ENCODE assay signal across 14 cellular contexts in the genomic region with DNA sequence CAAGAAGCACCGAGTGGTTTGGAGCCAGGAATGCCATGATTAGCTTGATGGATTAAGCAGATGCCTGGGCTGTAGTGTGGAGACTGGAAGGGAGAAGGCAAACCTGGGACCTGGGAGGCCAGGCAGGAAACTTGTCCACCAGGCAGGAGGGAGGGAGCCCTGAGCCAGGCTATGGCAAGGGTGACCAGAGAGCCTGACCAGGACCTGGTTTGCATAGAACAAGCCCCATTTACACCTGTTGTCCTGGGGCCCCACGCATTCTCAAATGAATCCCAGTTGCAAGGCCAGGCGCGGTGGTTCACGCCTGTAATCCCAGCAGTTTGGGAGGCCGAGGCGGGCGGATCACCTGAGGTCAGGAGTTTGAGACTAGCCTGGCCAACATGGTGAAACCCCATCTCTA. TPM values are rescaled to one million over a fixed set of nuclear protein-coding genes. Genes with fewer than 3 reads are reported as not detected.
DNase-seq lines count a peak whose midpoint lies in the region; ATAC-seq and TF ChIP-seq lines count a peak whose summit lies in the region.
"Had no signal": no experiment of that assay in that cellular context is flagged by ENCODE, and none has a peak within 500 bp of the region (broad histone marks: within the 10 kb centered on the region; RNA-seq: fewer than 3 reads in every experiment).

No MANE protein-coding gene starts in this region.

- no peak for TF ChIP-seq POLR2A in sigmoid colon (IDR thresholded peaks at IDR 0.05)

- peaks cover 3% of the 10 kb centered on the region for H3K4me1 Mint-ChIP-seq in chondrocyte (ENCODE audit: low read depth)
- H3K4me1 Mint-ChIP-seq: B cell had no signal

- H3K27me3 Mint-ChIP-seq in chondrocyte (ENCODE audit: low read depth) = no peaks in the 10 kb centered on the region
- H3K27me3 Mint-ChIP-seq: B cell; CD4-positive, alpha-beta T cell had no signal

- H3K27me3 ChIP-seq in sigmoid colon = no peaks in the 10 kb centered on the region
- H3K27me3 ChIP-seq: BLaER1 treated with 17β-estradiol and CSF1 and Interleukin-3, amounts not matched to agents 10 nM and 100 nM had no signal

- H3K36me3 Mint-ChIP-seq in chondrocyte (ENCODE audit: low read depth) = no peaks in the 10 kb centered on the region
- H3K36me3 Mint-ChIP-seq: CD8-positive, alpha-beta T cell had no signal

- ATAC-seq in GM21526 (IDR thresholded peaks at IDR 0.05; ENCODE audit: low FRiP score, unreplicated experiment) (no peak), HG02588 (IDR thresholded peaks at IDR 0.05; ENCODE audit: unreplicated experiment) (no peak)

- 82 to 93% methylated on average over 8 of the region's 8 CpGs for WGBS in sigmoid colon, 2 donors

- no peak overlapping the region for H3K4me3 Mint-ChIP-seq in chondrocyte (ENCODE audit: unreplicated experiment)
- H3K4me3 Mint-ChIP-seq: B cell; CD4-positive, alpha-beta T cell; CD8-positive, alpha-beta T cell had no signal

- H3K4me3 ChIP-seq in sigmoid colon = no peak overlapping the region
- H3K4me3 ChIP-seq: A549; BLaER1 treated with 17β-estradiol and CSF1 and Interleukin-3, amounts not matched to agents 10 nM and 100 nM had no signal

- intact Hi-C loops in sigmoid colon (cut with DNase I) = loop anchor here (1.0 kb wide), 1 partner anchor 368 kb away; no protein-coding TSS in a partner anchor

- H3K27ac ChIP-seq in sigmoid colon = no peak overlapping the region
- H3K27ac ChIP-seq: 22Rv1; A549; BLaER1 treated with 17β-estradiol and CSF1 and Interleukin-3, amounts not matched to agents 10 nM and 100 nM; C4-2B had no signal

- H3K36me3 ChIP-seq in sigmoid colon = no peaks in the 10 kb centered on the region
- H3K36me3 ChIP-seq: BLaER1 treated with 17β-estradiol and CSF1 and Interleukin-3, amounts not matched to agents 10 nM and 100 nM had no signal

- H3K9me3 ChIP-seq in sigmoid colon = no peaks in the 10 kb centered on the region
- H3K9me3 ChIP-seq: A549; BLaER1 treated with 17β-estradiol and CSF1 and Interleukin-3, amounts not matched to agents 10 nM and 100 nM; Caco-2 had no signal

- H3K9me3 Mint-ChIP-seq in chondrocyte (ENCODE audit: low read depth) = no peaks in the 10 kb centered on the region
- H3K9me3 Mint-ChIP-seq: CD4-positive, alpha-beta T cell; CD8-positive, alpha-beta T cell had no signal

- TF ChIP-seq CTCF in chondrocyte (IDR thresholded peaks at IDR 0.05) (no peak), sigmoid colon (IDR thresholded peaks at IDR 0.05) (no peak)

- DNase-seq in chondrocyte (ENCODE audit: low spot score) (peak; percentile 53), mesenteric fat pad (ENCODE audit: low spot score) (peak; percentile 67), sigmoid colon (peak; percentile 28)
- DNase-seq: Calu3 had no signal

- H3K4me1 ChIP-seq in sigmoid colon = no peaks in the 10 kb centered on the region
- H3K4me1 ChIP-seq: A549, Caco-2 had no signal

- H3K27ac Mint-ChIP-seq in chondrocyte (ENCODE audit: unreplicated experiment) = no peak overlapping the region
- H3K27ac Mint-ChIP-seq: B cell; CD4-positive, alpha-beta T cell; CD8-positive, alpha-beta T cell had no signal

- TF ChIP-seq EP300 in sigmoid colon (IDR thresholded peaks at IDR 0.05) = no peak

RNA-seq across cellular contexts. Expression of a gene that starts 28.4 kb away (rescaled TPM):
- total RNA-seq in chondrocyte = 172 to 216 TPM (median 176 TPM) in 3 replicates
- 206 TPM for total RNA-seq in mesenteric fat pad
- total RNA-seq in sigmoid colon = 100 to 1,000 TPM in 1 of 4 donors, 10 to 100 TPM in 3; 60.9 to 114 (median 75.7) TPM
- 100 to 1,000 TPM in 2 of 3 donors, 10 to 100 TPM in 1; 61.7 to 108 (median 108) TPM for polyA plus RNA-seq in sigmoid colon

RNA-seq across cellular contexts. Expression of a gene that starts 50.2 kb away (rescaled TPM):
- 58.1 to 104 TPM (median 100 TPM) in 3 replicates for total RNA-seq in chondrocyte
- total RNA-seq in mesenteric fat pad = 48.7 TPM
- 10 to 100 TPM; 21.8 to 45.5 (median 28.2) TPM for total RNA-seq in sigmoid colon
- 1 to 10 TPM; 3.7 to 4.6 (median 4.2) TPM for polyA plus RNA-seq in sigmoid colon
